8 cellular contexts compared by ENCODE assay signal in the genomic region with DNA sequence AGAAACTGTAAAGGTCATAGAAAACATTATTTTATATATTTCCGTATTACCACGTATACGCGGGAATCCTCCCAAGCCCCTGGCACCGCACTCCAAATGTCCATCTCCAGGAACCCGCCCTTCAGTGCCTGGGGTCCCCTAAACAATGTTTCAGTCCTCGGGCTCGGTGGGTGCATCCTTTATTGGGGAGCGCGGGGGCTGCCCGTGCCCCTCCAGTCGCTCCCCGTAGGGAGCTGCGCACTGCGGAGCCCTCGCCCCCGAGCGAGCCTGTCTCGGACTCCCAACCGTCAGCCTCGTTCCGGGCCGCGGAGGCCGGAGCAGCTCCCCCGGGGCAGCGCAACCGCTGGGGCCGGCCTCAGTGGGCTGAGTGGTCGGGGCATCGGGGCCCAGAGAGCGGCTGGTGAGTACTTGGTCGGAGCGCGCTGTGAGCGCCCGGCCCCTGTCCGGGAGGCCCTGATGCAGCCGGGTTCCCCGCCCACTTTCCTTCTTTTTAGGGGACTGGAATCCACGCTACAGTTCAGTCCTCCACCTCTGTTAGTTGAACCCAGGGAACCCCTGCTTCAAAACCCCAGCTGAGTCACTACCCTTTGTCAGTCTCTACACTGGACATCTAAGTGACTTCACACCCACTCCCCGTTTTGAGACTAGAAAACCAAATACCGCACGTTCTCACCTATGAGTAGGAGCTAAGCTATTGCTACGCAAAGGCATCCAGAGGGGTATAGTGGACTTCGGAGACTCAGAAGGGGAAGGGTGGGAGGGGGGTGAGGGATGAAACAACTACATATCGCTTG. TPM values are rescaled to one million over a fixed set of nuclear protein-coding genes. Genes with fewer than 3 reads are reported as not detected.
DNase-seq lines count a peak whose midpoint lies in the region; ATAC-seq, FAIRE-seq and TF ChIP-seq lines count a peak whose summit lies in the region.

A gene with protein sequence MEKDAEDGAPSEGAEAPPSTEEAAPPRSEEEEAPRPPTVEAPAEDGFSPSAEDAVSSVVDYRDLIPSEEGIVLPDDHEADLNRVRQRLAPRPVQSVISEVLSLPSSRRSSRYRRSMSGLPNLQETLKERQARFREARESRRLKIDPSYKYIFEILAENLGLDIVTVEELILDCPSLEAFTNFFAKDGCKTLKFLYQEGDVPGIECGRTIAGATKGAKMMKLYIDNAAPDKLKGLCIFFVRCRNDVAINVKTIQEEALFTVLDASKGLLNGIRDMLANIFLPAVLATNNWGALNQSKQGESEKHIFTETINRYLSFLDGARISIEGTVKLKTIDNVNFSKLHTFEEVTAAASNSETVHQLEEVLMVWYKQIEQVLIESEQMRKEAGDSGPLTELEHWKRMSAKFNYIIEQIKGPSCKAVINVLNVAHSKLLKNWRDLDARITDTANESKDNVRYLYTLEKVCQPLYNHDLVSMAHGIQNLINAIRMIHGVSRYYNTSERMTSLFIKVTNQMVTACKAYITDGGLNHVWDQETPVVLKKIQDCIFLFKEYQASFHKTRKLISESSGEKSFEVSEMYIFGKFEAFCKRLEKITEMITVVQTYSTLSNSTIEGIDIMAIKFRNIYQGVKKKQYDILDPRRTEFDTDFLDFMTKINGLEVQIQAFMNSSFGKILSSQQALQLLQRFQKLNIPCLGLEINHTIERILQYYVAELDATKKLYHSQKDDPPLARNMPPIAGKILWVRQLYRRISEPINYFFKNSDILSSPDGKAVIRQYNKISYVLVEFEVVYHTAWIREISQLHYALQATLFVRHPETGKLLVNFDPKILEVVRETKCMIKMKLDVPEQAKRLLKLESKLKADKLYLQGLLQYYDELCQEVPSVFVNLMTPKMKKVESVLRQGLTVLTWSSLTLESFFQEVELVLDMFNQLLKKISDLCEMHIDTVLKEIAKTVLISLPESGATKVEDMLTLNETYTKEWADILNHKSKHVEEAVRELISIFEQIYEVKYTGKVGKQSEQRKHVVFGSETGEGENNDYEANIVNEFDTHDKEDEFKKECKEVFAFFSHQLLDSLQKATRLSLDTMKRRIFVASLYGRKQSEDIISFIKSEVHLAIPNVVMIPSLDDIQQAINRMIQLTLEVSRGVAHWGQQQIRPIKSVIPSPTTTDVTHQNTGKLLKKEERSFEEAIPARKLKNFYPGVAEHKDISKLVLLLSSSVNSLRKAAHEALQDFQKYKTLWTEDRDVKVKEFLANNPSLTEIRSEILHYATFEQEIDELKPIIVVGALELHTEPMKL (N-terminal part only) (plus strand): TSS at position 296 of the 794 bp plus-strand sequence. CDS start 7,499 bp downstream, outside the sequence.

- no peak for TF ChIP-seq EP300 in A549 (IDR thresholded peaks at IDR 0.05)

- no peak within 1 kb of the TSS for H3K27ac Mint-ChIP-seq in central memory CD8-positive, alpha-beta T cell (ENCODE audit: low read depth)
- H3K27ac Mint-ChIP-seq in mesothelial cell of epicardium, result no peak within 1 kb of the TSS

- no peak for DNase-seq in A549 (ENCODE audit: low read depth in 1 of 2, low spot score in 1 of 2)
- no peak for DNase-seq in HL-60 (ENCODE audit: low read depth in 1 of 2, low spot score in 1 of 2)
- no peak for DNase-seq in central memory CD8-positive, alpha-beta T cell (ENCODE audit: low spot score in 2 of 2)
- peak in 1 of 2 experiments; percentile 40 for DNase-seq in mesothelial cell of epicardium (ENCODE audit: low spot score in 2 of 2, unreplicated experiment in 2 of 2)
- no peak for DNase-seq in KG1 (lab: John Stamatoyannopoulos, UW)
- no peak for DNase-seq in NCI-H2171 (lab: John Stamatoyannopoulos, UW)

- TF ChIP-seq RAD21 in A549 (conservative IDR thresholded peaks at IDR 0.05 in 1 of 2, IDR thresholded peaks at IDR 0.05 in 1 of 2), result no peak

- CTCF ChIA-PET in A549 (lab: Yijun Ruan, JAX), result no interaction called here

- peaks cover 2% of the 10 kb centered on the region for H3K36me3 Mint-ChIP-seq in central memory CD8-positive, alpha-beta T cell (ENCODE audit: insufficient read depth)
- peaks cover 2% of the 10 kb centered on the region for H3K36me3 Mint-ChIP-seq in mesothelial cell of epicardium

- no peak within 1 kb of the TSS for H3K27ac ChIP-seq in A549
- no peak within 1 kb of the TSS for H3K27ac ChIP-seq in HL-60 (replicated peaks)

- no peaks in the 10 kb centered on the region for H3K4me1 ChIP-seq in A549

- WGBS in A549 (ENCODE audit: missing lambda C conversion rate), result 68% methylated on average over 14 of the region's 47 CpGs

- ATAC-seq in A549 (no peak; a peak in 1 of 6 replicates), HG03520 (IDR thresholded peaks at IDR 0.05; ENCODE audit: unreplicated experiment) (no peak), HG02973 (IDR thresholded peaks at IDR 0.05; ENCODE audit: unreplicated experiment) (no peak)
- no peak for ATAC-seq in central memory CD8-positive, alpha-beta T cell (replicated peaks; ENCODE audit: extremely low read depth, poor library complexity, severe bottlenecking)

- POLR2A ChIA-PET in A549 (lab: Yijun Ruan, JAX), result no interaction called here

- TF ChIP-seq CTCF in A549 (IDR thresholded peaks at IDR 0.05) (no peak), HL-60 (IDR thresholded peaks at IDR 0.05; ENCODE audit: insufficient read depth, low read length) (no peak), mesothelial cell of epicardium (IDR thresholded peaks at IDR 0.05; ENCODE audit: unreplicated experiment) (no peak)

- peak within 1 kb of the TSS; percentile 10 for H3K4me3 Mint-ChIP-seq in central memory CD8-positive, alpha-beta T cell
- peak within 1 kb of the TSS; percentile 11 for H3K4me3 Mint-ChIP-seq in mesothelial cell of epicardium

- peak within 1 kb of the TSS; percentile 32; the same call in 1 of the 3 replicates for H3K4me2 ChIP-seq in A549

- TF ChIP-seq POLR2A in A549 (IDR thresholded peaks at IDR 0.05; ENCODE audit: low read length), result no peak

- no peaks in the 10 kb centered on the region for H3K9me3 Mint-ChIP-seq in central memory CD8-positive, alpha-beta T cell
- peaks cover 5% of the 10 kb centered on the region for H3K9me3 Mint-ChIP-seq in mesothelial cell of epicardium

- H3K27me3 ChIP-seq in HL-60 (ENCODE audit: insufficient read depth, poor library complexity, severe bottlenecking), result peaks cover 3% of the 10 kb centered on the region

- FAIRE-seq in A549 (lab: Jason Lieb, UNC), result no peak

- peaks cover 37% of the 10 kb centered on the region for H3K27me3 Mint-ChIP-seq in central memory CD8-positive, alpha-beta T cell
- H3K27me3 Mint-ChIP-seq in mesothelial cell of epicardium (ENCODE audit: low read depth), result peaks cover 51% of the 10 kb centered on the region

- no peaks in the 10 kb centered on the region for H3K9me3 ChIP-seq in A549

- peaks cover 17% of the 10 kb centered on the region for H3K4me1 Mint-ChIP-seq in central memory CD8-positive, alpha-beta T cell
- peaks cover 4% of the 10 kb centered on the region for H3K4me1 Mint-ChIP-seq in mesothelial cell of epicardium

- H3K4me3 ChIP-seq in A549 (no peak within 1 kb of the TSS), HL-60 (replicated peaks; ENCODE audit: insufficient read depth, low read length) (peak within 1 kb of the TSS; percentile 40)

TF ChIP-seq in A549, 52 proteins besides CTCF, POLR2A, EP300 and RAD21:
- no peak for TF ChIP-seq CEBPB (IDR thresholded peaks at IDR 0.05)
- TF ChIP-seq ATOH8 (CRISPR knock-in tag; IDR thresholded peaks at IDR 0.05; ENCODE audit: low read depth), result no peak
- TF ChIP-seq USF2 (IDR thresholded peaks at IDR 0.05), result no peak
- TF ChIP-seq ZC3H11A (IDR thresholded peaks at IDR 0.05), result no peak
- TF ChIP-seq BHLHE40 (IDR thresholded peaks at IDR 0.05; ENCODE audit: low read depth, low read length), result no peak
- no peak for TF ChIP-seq RCOR1 (IDR thresholded peaks at IDR 0.05; ENCODE audit: low read depth, low read length)
- no peak for TF ChIP-seq BCL3 (IDR thresholded peaks at IDR 0.05)
- no peak for TF ChIP-seq NFE2L2 (conservative IDR thresholded peaks at IDR 0.05; ENCODE audit: low read length)
- no peak for TF ChIP-seq ZNF302 (CRISPR knock-in tag; IDR thresholded peaks at IDR 0.05)

RNA-seq across cellular contexts. Expression of the gene that starts here (rescaled TPM):
- polyA plus RNA-seq in A549 (2011; rRNA removed) (not detected in 2 replicates), A549 (2017; fragmentation: RNase III; extraction: RNeasy Plus Mini Kit Qiagen cat#74134 plus additional on column Dnase treatment) (not detected in 3 replicates)
- not detected in 2 replicates for polyA plus RNA-seq in A549 (2012; cell fraction: cytosol; rRNA removed)
- not detected in 2 replicates for polyA plus RNA-seq in A549 (2012; cell fraction: nucleus; rRNA removed)
- polyA minus RNA-seq in A549 (2011; rRNA and poly(A)+ RNA removed), result not detected in 2 replicates
- 0.02 to 0.25 TPM in 2 of 3 replicates, not detected in the other for total RNA-seq in mesothelial cell of epicardium
